1 cellular context compared by ENCODE assay signal in genomic region chr6:159790947-159791598, GRCh38.
TF ChIP-seq lines count a peak whose summit lies in the region.

No MANE protein-coding gene starts in this region.

TF ChIP-seq in GM23338, 12 proteins besides CTCF, POLR2A, EP300 and RAD21 (continued from another document):
- TF ChIP-seq ZNF462 (CRISPR knock-in tag; IDR thresholded peaks at IDR 0.05) (no peak), JUNB (IDR thresholded peaks at IDR 0.05; ENCODE audit: unreplicated experiment) (no peak), POLR2AphosphoS5 (IDR thresholded peaks at IDR 0.05; ENCODE audit: low read depth) (no peak), ZNF331 (CRISPR knock-in tag; IDR thresholded peaks at IDR 0.05; ENCODE audit: low read depth) (no peak), NANOG (IDR thresholded peaks at IDR 0.05; ENCODE audit: borderline replicate concordance) (no peak)
TF ChIP-seq in GM23338: peak in this region for 0.
